9 cellular contexts compared by ENCODE assay signal in the genomic region with DNA sequence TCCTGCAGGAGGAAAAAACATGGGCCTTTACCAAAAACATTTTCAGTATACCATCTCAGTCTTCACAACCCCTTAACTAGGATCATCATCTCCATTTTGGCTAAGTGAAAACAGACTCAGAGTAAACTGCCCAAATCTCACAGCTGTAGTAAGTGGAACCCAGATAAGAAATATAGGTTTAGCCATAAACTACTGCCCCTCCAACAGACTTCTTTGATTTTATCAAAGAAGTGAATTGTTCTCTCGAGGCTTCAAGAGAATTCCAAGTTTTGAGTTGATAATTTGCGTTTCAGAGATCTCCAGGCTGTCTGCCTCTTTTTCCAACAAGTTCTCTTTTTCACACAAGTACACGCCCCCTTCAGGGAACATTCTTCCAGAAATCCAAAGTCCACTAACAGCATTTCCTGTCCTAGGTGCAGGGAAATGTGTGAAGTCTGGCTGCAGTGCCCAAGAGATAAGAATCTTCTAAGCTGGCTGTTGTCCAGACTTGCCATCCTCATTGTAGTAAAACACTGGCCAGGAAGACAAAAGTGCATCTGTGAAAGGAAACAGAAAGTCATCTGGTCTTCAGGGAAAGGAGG. TPM values are rescaled to one million over a fixed set of nuclear protein-coding genes. Genes with fewer than 3 reads are reported as not detected.
DNase-seq lines count a peak whose midpoint lies in the region; ATAC-seq, FAIRE-seq and TF ChIP-seq lines count a peak whose summit lies in the region.
"Had no signal": no experiment of that assay in that cellular context is flagged by ENCODE, and none has a peak within 500 bp of the region (broad histone marks: within the 10 kb centered on the region; RNA-seq: fewer than 3 reads in every experiment).

No MANE protein-coding gene starts in this region.

- no peak overlapping the region for H3K9ac ChIP-seq in fibroblast of lung (ENCODE audit: insufficient read depth, low read length)

- no peaks in the 10 kb centered on the region for H3K4me1 ChIP-seq in fibroblast of lung (ENCODE audit: control insufficient read depth, extremely low read depth, insufficient read depth, low read length)

- no peak overlapping the region for H3K4me3 ChIP-seq in fibroblast of lung (replicated peaks in 1 of 4; ENCODE audit: control extremely low read depth in 1 of 4, insufficient read depth in 1 of 4, low read depth in 3 of 4, low read length in 4 of 4)

- no peak overlapping the region for H3K4me2 ChIP-seq in fibroblast of lung (ENCODE audit: extremely low read depth, insufficient read depth, low read length)

- H3K36me3 ChIP-seq in fibroblast of lung (ENCODE audit: control insufficient read depth, insufficient read depth, low read length) = peaks cover 7% of the 10 kb centered on the region

- H2AFZ ChIP-seq in fibroblast of lung (ENCODE audit: low read length) = no peak overlapping the region

- no peak for ATAC-seq in HG03565 (IDR thresholded peaks at IDR 0.05; ENCODE audit: unreplicated experiment)

- H4K20me1 ChIP-seq in fibroblast of lung (ENCODE audit: control insufficient read depth, extremely low read depth, insufficient read depth, low read length) = no peaks in the 10 kb centered on the region

- FAIRE-seq in RCC 7860 (lab: Jason Lieb, UNC) (peak; percentile 87), frontal cortex (lab: Jason Lieb, UNC) (no peak)

- no peak overlapping the region for H3K27ac ChIP-seq in fibroblast of lung (ENCODE audit: insufficient read depth, low read length)

- no peak for TF ChIP-seq CTCF in fibroblast of lung (conservative IDR thresholded peaks at IDR 0.05 in 1 of 2, IDR thresholded peaks at IDR 0.05 in 1 of 2; ENCODE audit: low read depth in 1 of 2, low read length in 2 of 2)

- no peaks in the 10 kb centered on the region for H3K27me3 ChIP-seq in fibroblast of lung (ENCODE audit: control insufficient read depth, insufficient read depth, low read length)

- H3K9me3 ChIP-seq in fibroblast of lung (ENCODE audit: control insufficient read depth, insufficient read depth, low read depth, low read length) = no peaks in the 10 kb centered on the region

- no peaks in the 10 kb centered on the region for H3K79me2 ChIP-seq in fibroblast of lung (ENCODE audit: control insufficient read depth, insufficient read depth, low read length)

- DNase-seq in ELR (ENCODE audit: low read depth) (peak; percentile 65), RCC 7860 (ENCODE audit: low spot score) (peak; percentile 93), fibroblast of lung (ENCODE audit: low read depth in 2 of 2) (peak; percentile 18 to 59), pons (ENCODE audit: low spot score) (peak; percentile 20), frontal cortex (ENCODE audit: low spot score in 2 of 2) (no peak), cerebellum (ENCODE audit: low spot score) (no peak)
- no peak for DNase-seq in NK-92 treated with Interleukin-12 subunit alpha and Interleukin-12 subunit beta, amount 100 ng/mL, for 24 hours (lab: John Stamatoyannopoulos, UW)
- DNase-seq: NCI-H187 treated with DMSO at 0.1 percent for 48 hours had no signal

RNA-seq across cellular contexts. Expression of gene RNF19B, which starts 30.8 kb away (rescaled TPM):
- total RNA-seq in fibroblast of lung (12.3 and 15.4 TPM in 2 replicates), frontal cortex (37.1 TPM), cerebellum (23.9 TPM)
- polyA plus RNA-seq in fibroblast of lung = 10.1 and 11.3 TPM in 2 replicates
- polyA plus RNA-seq in fibroblast of lung (2012) = 6.9 and 9.4 TPM in 2 replicates
- 9.0 and 9.3 TPM in 2 replicates for polyA minus RNA-seq in fibroblast of lung (ENCODE audit: low replicate concordance)

RNA-seq across cellular contexts. Expression of gene TMEM54, which starts 32.6 kb away (rescaled TPM):
- 57.5 and 69.9 TPM in 2 replicates for total RNA-seq in fibroblast of lung
- 24.2 and 38.1 TPM in 2 replicates for polyA plus RNA-seq in fibroblast of lung
- 36.6 and 61.1 TPM in 2 replicates for polyA plus RNA-seq in fibroblast of lung (2012)
- 59.7 and 87.2 TPM in 2 replicates for polyA minus RNA-seq in fibroblast of lung (ENCODE audit: low replicate concordance)
- 2.0 TPM for total RNA-seq in frontal cortex
- 1.8 TPM for total RNA-seq in cerebellum

RNA-seq across cellular contexts. Expression of gene HPCA, which starts 47.5 kb away (rescaled TPM):
- total RNA-seq in fibroblast of lung (0.33 TPM in 1 of 2 replicates, not detected in the other), frontal cortex (21.6 TPM), cerebellum (25.2 TPM)
- 0.06 TPM in 1 of 2 replicates, not detected in the other for polyA plus RNA-seq in fibroblast of lung
- polyA plus RNA-seq in fibroblast of lung (2012) = 0.16 TPM in 1 of 2 replicates, not detected in the other
- not detected in 2 replicates for polyA minus RNA-seq in fibroblast of lung (ENCODE audit: low replicate concordance)

Comparison
In these comparisons a context has a peak if more than half of its experiments do, and no peak if none do; other contexts are left out.
1. DNase-seq: peak in ELR (single experiment), RCC 7860 (single experiment), fibroblast of lung (2 of 2) and pons (single experiment); none in NK-92 treated with Interleukin-12 subunit alpha and Interleukin-12 subunit beta, amount 100 ng/mL, for 24 hours (single experiment), frontal cortex (0 of 2) and cerebellum (single experiment).
2. RNA of gene TMEM54, which starts 32.6 kb away (total RNA-seq): 57.5 to 69.9 TPM in fibroblast of lung; 2.0 TPM in frontal cortex (single experiment) and 1.8 TPM in cerebellum (single experiment); every median in the first group is over 10 times any median in the second.
3. RNA of gene HPCA, which starts 47.5 kb away (total RNA-seq): 25.2 TPM in cerebellum (single experiment) and 21.6 TPM in frontal cortex (single experiment); 0.33 TPM in fibroblast of lung; every median in the first group is over 10 times any median in the second.